In the genomic region with DNA sequence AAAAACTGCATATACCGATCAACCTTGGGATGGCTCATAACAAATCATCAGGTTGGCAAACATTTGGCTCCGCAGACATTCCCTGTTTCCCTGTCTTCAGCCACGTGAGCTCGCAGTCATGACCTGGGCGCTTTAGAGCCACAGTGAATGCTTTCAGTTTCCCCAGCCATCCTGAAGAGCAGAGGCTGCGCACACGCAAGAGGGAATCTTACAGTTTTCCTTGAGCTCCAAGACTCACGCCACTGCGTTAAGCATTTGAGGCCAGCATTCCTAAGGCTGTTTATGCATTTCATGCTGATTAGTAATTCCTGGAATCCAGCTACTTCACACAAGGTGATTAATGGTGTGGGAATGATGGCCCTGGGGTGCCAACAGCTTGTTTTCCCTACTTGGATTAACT, we compare ENCODE assay signal across 10 cellular contexts.
A peak's percentile ranks its signal among the peaks of the same experiment; 100 is the strongest.
DNase-seq lines count a peak whose midpoint lies in the region; ATAC-seq, FAIRE-seq and TF ChIP-seq lines count a peak whose summit lies in the region.
"Had no signal": no experiment of that assay in that cellular context is flagged by ENCODE, and none has a peak within 500 bp of the region (broad histone marks: within the 10 kb centered on the region; RNA-seq: fewer than 3 reads in every experiment).

No MANE protein-coding gene starts in this region.

- FAIRE-seq in RCC 7860 (lab: Jason Lieb, UNC), result peak; percentile 96

- intact Hi-C loops in Calu3 (cut with micrococcal nuclease; ENCODE audit: unreplicated experiment) (loop anchor here (2.0 kb wide), 1 partner anchor 70 kb away; no protein-coding TSS in a partner anchor), esophagus squamous epithelium (cut with DNase I) (no loop called here)
- intact Hi-C loops in CD8-positive, alpha-beta T cell (cut with DNase I, micrococcal nuclease), result loop anchor here in 1 of 2 experiments (10.0 kb wide), 1 partner anchor 96 kb away; a partner anchor contains a TSS

- H3K9me3 ChIP-seq in esophagus squamous epithelium, result no peaks in the 10 kb centered on the region
- no peaks in the 10 kb centered on the region for H3K9me3 ChIP-seq in CD8-positive, alpha-beta T cell (ENCODE audit: low read length)

- WGBS in esophagus squamous epithelium, 2 donors, result 11 to 53% methylated on average over 9 of the region's 9 CpGs

- TF ChIP-seq CTCF in Calu3 (IDR thresholded peaks at IDR 0.05; ENCODE audit: unreplicated experiment) (no peak), esophagus squamous epithelium (IDR thresholded peaks at IDR 0.05) (no peak), omental fat pad (IDR thresholded peaks at IDR 0.05) (no peak)
- no peak for TF ChIP-seq CTCF in CD8-positive, alpha-beta T cell (IDR thresholded peaks at IDR 0.05)

- H3K4me1 ChIP-seq in esophagus squamous epithelium, result peaks cover 0 to 36% (median 13%) of the 10 kb centered on the region in 3 donors
- H3K4me1 ChIP-seq in CD8-positive, alpha-beta T cell (ENCODE audit: insufficient read depth, low read length), result no peaks in the 10 kb centered on the region

- H3K4me3 ChIP-seq in esophagus squamous epithelium, result peak overlapping the region in 2 of 4 donors; percentile 5 to 28
- H3K4me3 ChIP-seq in CD8-positive, alpha-beta T cell (ENCODE audit: low read depth, low read length), result no peak overlapping the region

- H3K4me1 Mint-ChIP-seq in Calu3 (ENCODE audit: low read depth, unreplicated experiment), result peaks cover 80% of the 10 kb centered on the region
- peaks cover 9% of the 10 kb centered on the region for H3K4me1 Mint-ChIP-seq in CD8-positive, alpha-beta T cell (ENCODE audit: low read depth)

- BruUV-seq in Calu3 (replicated peaks; lab: Mats Ljungman, UMichigan), result no TSS peak

- H3K36me3 ChIP-seq in esophagus squamous epithelium, result peaks cover 0 to 5% (median 0%) of the 10 kb centered on the region in 3 donors
- no peaks in the 10 kb centered on the region for H3K36me3 ChIP-seq in CD8-positive, alpha-beta T cell (ENCODE audit: insufficient read depth, low read length)

- peak overlapping the region; percentile 94 for H3K27ac Mint-ChIP-seq in Calu3 (ENCODE audit: unreplicated experiment)
- H3K27ac Mint-ChIP-seq in CD8-positive, alpha-beta T cell, result no peak overlapping the region
- H3K27ac Mint-ChIP-seq: activated naive CD4-positive, alpha-beta T cell treated with anti-CD3 and anti-CD28 coated beads, Interleukin-2, amount 10 ng/mL, durations not matched to agents 7 days and 5 days had no signal

- H3K36me3 Mint-ChIP-seq in Calu3 (ENCODE audit: insufficient read depth, unreplicated experiment), result peaks cover 72% of the 10 kb centered on the region
- H3K36me3 Mint-ChIP-seq in CD8-positive, alpha-beta T cell, result no peaks in the 10 kb centered on the region
- H3K36me3 Mint-ChIP-seq: activated naive CD4-positive, alpha-beta T cell treated with anti-CD3 and anti-CD28 coated beads, Interleukin-2, amount 10 ng/mL, durations not matched to agents 7 days and 5 days had no signal

- DNase-seq in Calu3 (peak; percentile 37), RCC 7860 (ENCODE audit: low spot score) (peak; percentile 98), esophagus squamous epithelium (lab: John Stamatoyannopoulos, UW) (no peak), omental fat pad (ENCODE audit: low spot score) (no peak), NCI-H526 (lab: John Stamatoyannopoulos, UW) (no peak), GOT3 (lab: John Stamatoyannopoulos, UW) (no peak)
- no peak for DNase-seq in CD8-positive, alpha-beta T cell
- DNase-seq: activated naive CD4-positive, alpha-beta T cell treated with anti-CD3 and anti-CD28 coated beads, Interleukin-2, amount 10 ng/mL, durations not matched to agents 7 days and 5 days; left ventricle myocardium superior had no signal

- POLR2A ChIA-PET in CD8-positive, alpha-beta T cell (lab: Charles Lee), result no interaction called here

- H3K27ac ChIP-seq in esophagus squamous epithelium, result peak overlapping the region; percentile 66 to 80 (median 76)
- no peak overlapping the region for H3K27ac ChIP-seq in CD8-positive, alpha-beta T cell (ENCODE audit: low read depth, low read length)

- TF ChIP-seq POLR2A in esophagus squamous epithelium (IDR thresholded peaks at IDR 0.05), result no peak

- no peaks in the 10 kb centered on the region for H3K27me3 ChIP-seq in esophagus squamous epithelium
- H3K27me3 ChIP-seq in CD8-positive, alpha-beta T cell (ENCODE audit: insufficient read depth, low read length), result no peaks in the 10 kb centered on the region

- CTCF ChIA-PET in Calu3 (lab: Charles Lee), result interaction anchor here (0.6 to 2.9 kb wide), 10 partner anchors 93 to 1481 kb away, joined by 3 to 19 read pairs (median 3); a partner anchor contains a TSS
- CTCF ChIA-PET in CD8-positive, alpha-beta T cell (lab: Charles Lee), result no interaction called here

- ATAC-seq in omental fat pad (ENCODE audit: low FRiP score) (peak; percentile 91), GM21515 (IDR thresholded peaks at IDR 0.05; ENCODE audit: unreplicated experiment) (no peak)
- no peak for ATAC-seq in CD8-positive, alpha-beta T cell
- ATAC-seq: left ventricle myocardium superior had no signal

- H3K27me3 Mint-ChIP-seq in Calu3 (ENCODE audit: unreplicated experiment), result no peaks in the 10 kb centered on the region
- H3K27me3 Mint-ChIP-seq in CD8-positive, alpha-beta T cell (ENCODE audit: low read depth), result peaks cover 2% of the 10 kb centered on the region

- H3K4me3 Mint-ChIP-seq in Calu3 (ENCODE audit: low read depth, unreplicated experiment), result no peak overlapping the region
- H3K4me3 Mint-ChIP-seq in CD8-positive, alpha-beta T cell, result no peak overlapping the region
- H3K4me3 Mint-ChIP-seq: activated naive CD4-positive, alpha-beta T cell treated with anti-CD3 and anti-CD28 coated beads, Interleukin-2, amount 10 ng/mL, durations not matched to agents 7 days and 5 days had no signal

- H3K9me3 Mint-ChIP-seq in Calu3 (ENCODE audit: low read depth, unreplicated experiment), result no peaks in the 10 kb centered on the region
- H3K9me3 Mint-ChIP-seq in CD8-positive, alpha-beta T cell, result no peaks in the 10 kb centered on the region
- H3K9me3 Mint-ChIP-seq: activated naive CD4-positive, alpha-beta T cell treated with anti-CD3 and anti-CD28 coated beads, Interleukin-2, amount 10 ng/mL, durations not matched to agents 7 days and 5 days had no signal

Comparison
In these comparisons a context has a peak if more than half of its experiments do, and no peak if none do; other contexts are left out.
1. DNase-seq: peak in Calu3 (single experiment) and RCC 7860 (single experiment); none in esophagus squamous epithelium (single experiment), omental fat pad (single experiment), NCI-H526 (0 of 2), GOT3 (single experiment) and CD8-positive, alpha-beta T cell (0 of 7).